Comparison of ENCODE assay signal across 26 cellular contexts in the genomic region with DNA sequence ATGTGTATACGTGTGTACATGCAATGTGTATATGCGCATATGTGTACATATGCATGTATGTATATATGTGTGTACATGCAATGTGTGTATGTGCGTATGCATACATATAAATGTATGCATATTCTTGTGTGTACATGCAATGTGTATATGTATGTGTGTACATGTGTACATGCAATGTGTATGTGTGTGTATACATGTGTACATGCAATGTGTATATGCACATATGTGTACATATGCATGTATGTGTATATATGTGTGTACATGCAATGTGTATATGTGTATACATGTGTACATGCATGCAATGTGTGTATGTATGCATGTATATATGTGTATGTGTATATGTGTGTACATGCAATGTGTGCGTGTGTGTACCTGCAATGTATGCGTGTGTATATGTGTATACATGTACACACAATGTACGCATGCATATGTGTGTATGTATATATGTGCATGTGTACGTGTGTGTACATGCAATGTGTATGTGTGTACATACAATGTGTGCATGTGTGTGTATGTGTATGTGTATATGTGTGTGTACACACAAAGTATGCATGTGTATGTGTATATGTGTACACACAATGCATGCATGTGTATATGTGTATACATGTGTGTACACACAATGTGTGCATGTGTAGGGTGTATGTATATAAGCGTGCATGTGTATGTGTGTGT.
"Had no signal": no experiment of that assay in that cellular context is flagged by ENCODE, and none has a peak within 500 bp of the region (broad histone marks: within the 10 kb centered on the region; RNA-seq: fewer than 3 reads in every experiment).

No MANE protein-coding gene starts in this region.

- H3K4me1 ChIP-seq: esophagus squamous epithelium, parathyroid adenoma, stomach, thyroid gland had no signal

- ATAC-seq: effector memory CD8-positive, alpha-beta T cell; left lobe of liver; sciatic nerve had no signal

- H3K4me3 ChIP-seq: esophagus squamous epithelium, lung, smooth muscle cell, stomach, thyroid gland had no signal

- H3K9ac ChIP-seq: parathyroid adenoma had no signal

- H3K27me3 Mint-ChIP-seq: effector memory CD8-positive, alpha-beta T cell; memory B cell; natural killer cell treated with Interleukin-12 subunit alpha and Interleukin-12 subunit beta and Interleukin-15 and Interleukin-18, amount 100 ng/mL, for 72 hours; progenitor cell of endocrine pancreas had no signal

- H3K4me1 Mint-ChIP-seq: memory B cell, naive B cell had no signal

- H3K36me3 ChIP-seq: esophagus squamous epithelium, stomach, thyroid gland had no signal

- H3K79me2 ChIP-seq: parathyroid adenoma had no signal

- H3K27ac ChIP-seq: esophagus squamous epithelium, parathyroid adenoma, stomach, thyroid gland had no signal

- H3K27ac Mint-ChIP-seq: effector memory CD8-positive, alpha-beta T cell; memory B cell; naive B cell; natural killer cell treated with Interleukin-12 subunit alpha and Interleukin-12 subunit beta and Interleukin-15 and Interleukin-18, amount 100 ng/mL, for 72 hours; progenitor cell of endocrine pancreas had no signal

- H3K4me2 ChIP-seq: smooth muscle cell had no signal

- FAIRE-seq: endometrium, kidney had no signal

- DNase-seq: cortex of kidney; effector memory CD8-positive, alpha-beta T cell; erythroblast; esophagus squamous epithelium; foreskin melanocyte; hypothalamus; kidney; naive B cell; stimulated activated CD4-positive, alpha-beta T cell treated with anti-CD3 and anti-CD28 coated beads, Interleukin-12 subunit alpha, Interleukin-12 subunit beta, amount 100 ng/mL, for 4 hours; stimulated activated CD4-positive, alpha-beta T cell treated with anti-CD3 and anti-CD28 coated beads, Interleukin-1b, Interleukin-23, amount 100 ng/mL, for 48 hours; stimulated activated CD4-positive, alpha-beta T cell treated with anti-CD3 and anti-CD28 coated beads, Interleukin-4, amount 100 ng/mL, for 1 hour; stimulated activated CD8-positive, alpha-beta memory T cell treated with anti-CD3 and anti-CD28 coated beads, Interleukin-4, amount 100 ng/mL, for 48 hours; stimulated activated naive CD4-positive, alpha-beta T cell; stomach; thyroid gland; trophoblast cell had no signal

- H3K27me3 ChIP-seq: esophagus squamous epithelium, stomach, thyroid gland had no signal

- H3K9me3 ChIP-seq: thyroid gland had no signal

- H2AFZ ChIP-seq: parathyroid adenoma had no signal

- H3K36me3 Mint-ChIP-seq: memory B cell; naive B cell; natural killer cell treated with Interleukin-12 subunit alpha and Interleukin-12 subunit beta and Interleukin-15 and Interleukin-18, amount 100 ng/mL, for 72 hours had no signal

- H3K4me3 Mint-ChIP-seq: effector memory CD8-positive, alpha-beta T cell; memory B cell; naive B cell; natural killer cell treated with Interleukin-12 subunit alpha and Interleukin-12 subunit beta and Interleukin-15 and Interleukin-18, amount 100 ng/mL, for 72 hours; neural crest cell had no signal
